ENCODE assay signal across 8 cellular contexts in the genomic region with DNA sequence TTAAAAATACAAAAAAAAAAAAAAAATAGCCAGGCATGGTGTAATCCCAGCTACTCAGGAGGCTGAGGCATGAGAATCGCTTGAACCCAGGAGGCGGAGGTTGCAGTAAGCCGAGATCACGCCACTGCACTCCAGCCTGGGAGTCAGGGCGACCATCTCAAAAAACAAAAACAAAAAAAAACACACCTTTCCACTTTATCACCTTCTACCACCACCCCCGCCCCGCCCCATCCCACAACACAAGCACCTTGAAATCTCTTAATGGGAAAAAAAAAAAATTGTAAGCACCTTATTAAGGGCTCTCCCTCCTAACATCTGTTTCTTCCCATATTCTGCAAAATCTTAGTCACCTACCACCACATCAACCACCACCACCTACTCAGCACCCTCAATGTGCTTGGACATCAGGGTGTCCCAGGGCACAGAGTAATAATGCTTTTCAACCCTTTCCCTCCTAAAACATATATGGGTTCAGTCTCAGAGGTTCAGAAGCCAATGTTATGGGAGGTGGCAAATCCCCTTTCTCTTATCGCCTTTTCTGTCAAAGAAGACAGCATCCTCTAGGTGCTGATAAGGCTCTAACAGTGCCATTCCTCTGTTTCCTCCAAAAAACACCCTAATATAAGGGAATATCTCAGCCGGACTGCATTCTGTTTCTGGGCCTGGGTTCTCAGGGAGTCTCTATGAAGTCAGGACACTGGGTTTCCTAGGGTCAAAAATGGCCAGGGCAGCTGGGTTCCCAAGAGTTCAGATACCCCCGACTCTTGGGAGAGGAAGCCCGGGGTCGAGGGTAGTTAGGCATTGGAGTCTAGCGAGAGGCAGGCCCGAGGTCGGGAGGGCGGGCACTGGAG. TPM values are rescaled to one million over a fixed set of nuclear protein-coding genes. Genes with fewer than 3 reads are reported as not detected.
DNase-seq lines count a peak whose midpoint lies in the region; ATAC-seq and TF ChIP-seq lines count a peak whose summit lies in the region.

No MANE protein-coding gene starts in this region.

- intact Hi-C loops in Caco-2 (cut with micrococcal nuclease; ENCODE audit: unreplicated experiment), result loop anchor here (1.0 kb wide), 1 partner anchor 12 kb away; no protein-coding TSS in a partner anchor
- intact Hi-C loops in ascending aorta (cut with DNase I), result loop anchor here (1.0 to 2.0 kb wide), 5 partner anchors 13 to 54 kb away; partner anchors contain the start of genes BSCL2, C11orf98, CSKMT and EML3
- intact Hi-C loops in aorta (cut with DNase I), result no loop called here
- intact Hi-C loops in left colon (cut with DNase I, micrococcal nuclease), result no loop called here

- no peak for DNase-seq in Caco-2
- DNase-seq in ascending aorta (ENCODE audit: low spot score in 2 of 2), result no peak
- no peak for DNase-seq in lung (ENCODE audit: low spot score)
- DNase-seq in aorta, result no peak
- no peak for DNase-seq in left colon
- no peak for DNase-seq in activated CD4-positive, alpha-beta T cell treated with anti-CD3 and anti-CD28 coated beads for 4 hours

- H3K9me3 ChIP-seq in Caco-2 (no peaks in the 10 kb centered on the region), ascending aorta (no peaks in the 10 kb centered on the region), lung (ENCODE audit: control insufficient read depth in 2 of 2, insufficient read depth in 1 of 2, low read length in 1 of 2) (no peaks in the 10 kb centered on the region), aorta (ENCODE audit: control insufficient read depth, low read length) (no peaks in the 10 kb centered on the region)

- whole genome bisulfite sequencing in lung, 2 donors, result 30 to 34% methylated on average over 16 of the region's 16 CpGs
- 36 to 42% methylated on average over 16 of the region's 16 CpGs for WGBS in aorta, 2 donors

- BruUV-seq in Caco-2 (replicated peaks; lab: Mats Ljungman, UMichigan), result TSS peak; percentile 70

- no peaks in the 10 kb centered on the region for H3K27me3 Mint-ChIP-seq in Caco-2 (ENCODE audit: insufficient read depth, unreplicated experiment)

- H3K27ac ChIP-seq in ascending aorta, result peak overlapping the region; percentile 93 to 94
- H3K27ac ChIP-seq in lung (ENCODE audit: low read depth in 1 of 2, low read length in 1 of 2), result peak overlapping the region; percentile 87 to 93
- H3K27ac ChIP-seq in aorta (ENCODE audit: low read depth in 1 of 2, low read length in 2 of 2), result peak overlapping the region; percentile 31 to 66

- no peak for TF ChIP-seq CTCF in Caco-2 (IDR thresholded peaks at IDR 0.05; ENCODE audit: insufficient read depth in 1 of 2, low read depth in 1 of 2, low read length in 1 of 2, severe bottlenecking in 1 of 2, unreplicated experiment in 1 of 2)
- TF ChIP-seq CTCF in ascending aorta (IDR thresholded peaks at IDR 0.05), result no peak
- no peak for TF ChIP-seq CTCF in lung (IDR thresholded peaks at IDR 0.05; ENCODE audit: control extremely low read depth, extremely low read depth)

- H3K36me3 Mint-ChIP-seq in Caco-2 (ENCODE audit: insufficient read depth, unreplicated experiment), result peaks cover 41% of the 10 kb centered on the region

- ATAC-seq in HG03103 (IDR thresholded peaks at IDR 0.05; ENCODE audit: low read depth, unreplicated experiment), result peak; percentile 8
- ATAC-seq in lung (ENCODE audit: insufficient read depth, low FRiP score), result no peak
- ATAC-seq in aorta (ENCODE audit: low FRiP score), result peak; percentile 45
- ATAC-seq in HG03039 (IDR thresholded peaks at IDR 0.05; ENCODE audit: unreplicated experiment), result no peak
- ATAC-seq in left colon, result no peak

- no peaks in the 10 kb centered on the region for H3K27me3 ChIP-seq in Caco-2 (replicated peaks; ENCODE audit: control insufficient read depth, insufficient read depth, low read length)
- H3K27me3 ChIP-seq in ascending aorta, result no peaks in the 10 kb centered on the region
- no peaks in the 10 kb centered on the region for H3K27me3 ChIP-seq in lung (ENCODE audit: control insufficient read depth, insufficient read depth)
- H3K27me3 ChIP-seq in aorta (ENCODE audit: control insufficient read depth in 1 of 2, insufficient read depth in 2 of 2, low read length in 1 of 2), result no peaks in the 10 kb centered on the region

- H3K9me3 Mint-ChIP-seq in Caco-2 (ENCODE audit: unreplicated experiment), result no peaks in the 10 kb centered on the region

- POLR2A ChIA-PET in Caco-2 (lab: Charles Lee), result interaction anchor here (0.7 to 1.4 kb wide), 11 partner anchors 11 to 172 kb away, joined by 3 to 56 read pairs (median 5); partner anchors contain the start of genes B3GAT3, C11orf98, CSKMT and HNRNPUL2

- H3K4me1 ChIP-seq in Caco-2 (peaks cover 10% of the 10 kb centered on the region; the same call in 1 of the 2 replicates), ascending aorta (peaks cover 0 to 15% of the 10 kb centered on the region in 2 donors), lung (ENCODE audit: control insufficient read depth in 2 of 2, insufficient read depth in 2 of 2, low read length in 2 of 2) (no peaks in the 10 kb centered on the region), aorta (ENCODE audit: control insufficient read depth in 1 of 2, insufficient read depth in 2 of 2, low read length in 2 of 2) (peaks cover 0 to 4% of the 10 kb centered on the region in 2 donors)

- H3K4me3 ChIP-seq in Caco-2 (ENCODE audit: low read depth, low read length), result peak overlapping the region; percentile 80
- peak overlapping the region; percentile 78 to 96 for H3K4me3 ChIP-seq in ascending aorta
- H3K4me3 ChIP-seq in lung, result peak overlapping the region; percentile 73
- H3K4me3 ChIP-seq in aorta (ENCODE audit: low read length in 2 of 2), result peak overlapping the region; percentile 61 to 62

- CTCF ChIA-PET in Caco-2 (lab: Charles Lee), result interaction anchor here (0.9 to 1.0 kb wide), 2 partner anchors 13 to 31 kb away, joined by 4 to 6 read pairs; partner anchors contain the start of genes B3GAT3, C11orf98 and CSKMT

- H3K4me3 Mint-ChIP-seq in Caco-2 (ENCODE audit: unreplicated experiment), result peak overlapping the region; percentile 75

- peak overlapping the region; percentile 95 for H3K27ac Mint-ChIP-seq in Caco-2 (ENCODE audit: unreplicated experiment)

- H3K4me1 Mint-ChIP-seq in Caco-2 (ENCODE audit: low read depth, unreplicated experiment), result peaks cover 7% of the 10 kb centered on the region

- H3K36me3 ChIP-seq in Caco-2 (ENCODE audit: control insufficient read depth, insufficient read depth, low read length) (peaks cover 2% of the 10 kb centered on the region; the same call in 1 of the 2 replicates), ascending aorta (peaks cover 19 to 22% of the 10 kb centered on the region in 2 donors), lung (ENCODE audit: control insufficient read depth in 2 of 2, insufficient read depth in 2 of 2, low read length in 2 of 2) (peaks cover 0 to 20% of the 10 kb centered on the region in 2 donors), aorta (ENCODE audit: control insufficient read depth in 1 of 2, insufficient read depth in 2 of 2, low read length in 1 of 2) (no peaks in the 10 kb centered on the region)

RNA-seq across cellular contexts. Expression of gene INTS5, which starts 0.7 kb away (rescaled TPM):
- total RNA-seq in Caco-2 (2022) (22.2 TPM in 2 replicates), ascending aorta (8.1 TPM), lung (10 to 100 TPM; 15.5 to 22.7 TPM), aorta (10 to 100 TPM; 12.5 to 13.3 TPM), left colon (10 to 100 TPM; 16.6 to 17.1 TPM)
- polyA plus RNA-seq in lung (10 to 100 TPM in 1 of 2 donors, 1 to 10 TPM in 1; 8.5 to 17.4 TPM), aorta (1 to 10 TPM; 3.8 to 6.2 TPM)

RNA-seq across cellular contexts. Expression of gene GANAB, which starts 6.0 kb away (rescaled TPM):
- total RNA-seq in Caco-2 (2022) (414 and 442 TPM in 2 replicates), ascending aorta (326 TPM), lung (100 to 1,000 TPM; 181 to 266 TPM), aorta (100 to 1,000 TPM; 196 to 206 TPM), left colon (100 to 1,000 TPM; 214 to 270 TPM)
- polyA plus RNA-seq in lung (100 to 1,000 TPM; 104 to 155 TPM), aorta (100 to 1,000 TPM in 1 of 2 donors, 10 to 100 TPM in 1; 41.2 to 117 TPM)

RNA-seq across cellular contexts. Expression of gene C11orf98, which starts 12.6 kb away (rescaled TPM):
- total RNA-seq in Caco-2 (2022) (115 and 123 TPM in 2 replicates), ascending aorta (49.8 TPM), lung (10 to 100 TPM; 19.0 to 54.0 TPM), aorta (10 to 100 TPM; 23.1 to 27.7 TPM), left colon (10 to 100 TPM; 53.9 to 65.0 TPM)
- polyA plus RNA-seq in lung (100 to 1,000 TPM; 135 to 140 TPM), aorta (100 to 1,000 TPM in 1 of 2 donors, 10 to 100 TPM in 1; 79.3 to 121 TPM)

RNA-seq across cellular contexts. Expression of gene CSKMT, which starts 12.7 kb away (rescaled TPM):
- 38.2 and 40.1 TPM in 2 replicates for total RNA-seq in Caco-2 (2022)
- total RNA-seq in ascending aorta, result not detected
- 10 to 100 TPM in 1 of 2 donors, 1 to 10 TPM in 1; 5.3 to 19.8 TPM for total RNA-seq in lung
- polyA plus RNA-seq in lung, result 10 to 100 TPM; 11.0 to 37.1 TPM
- total RNA-seq in aorta, result 10 to 100 TPM; 11.1 to 11.7 TPM
- 10 to 100 TPM in 1 of 2 donors, 1 to 10 TPM in 1; 8.8 to 16.3 TPM for polyA plus RNA-seq in aorta
- total RNA-seq in left colon, result 10 to 100 TPM; 14.0 to 15.1 TPM

RNA-seq across cellular contexts. Expression of gene UQCC3, which starts 19.1 kb away (rescaled TPM):
- total RNA-seq in Caco-2 (2022) (23.9 and 24.0 TPM in 2 replicates), ascending aorta (3.9 TPM), lung (10 to 100 TPM in 1 of 2 donors, 1 to 10 TPM in 1; 8.6 to 10.4 TPM), aorta (1 to 10 TPM; 3.0 to 4.8 TPM), left colon (10 to 100 TPM; 13.2 to 13.3 TPM)
- polyA plus RNA-seq in lung (10 to 100 TPM in 1 of 2 donors, 1 to 10 TPM in 1; 8.7 to 20.1 TPM), aorta (10 to 100 TPM in 1 of 2 donors, 1 to 10 TPM in 1; 5.8 to 12.7 TPM)

Comparison
In these comparisons a context has a peak if more than half of its experiments do, and no peak if none do; other contexts are left out.
1. ATAC-seq: peak in HG03103 (single experiment) and aorta (single experiment); none in lung (single experiment), HG03039 (single experiment) and left colon (single experiment).
2. intact Hi-C loops: an anchor here in Caco-2 (1.0 kb wide) and ascending aorta (1.0 to 2.0 kb wide); none called in aorta and left colon.
3. Peak in every context shown above with its lines, with median percentiles within 50 percentile points of each other: H3K4me3 ChIP-seq and H3K27ac ChIP-seq.